ENCODE assay signal across 12 cellular contexts in the genomic region with DNA sequence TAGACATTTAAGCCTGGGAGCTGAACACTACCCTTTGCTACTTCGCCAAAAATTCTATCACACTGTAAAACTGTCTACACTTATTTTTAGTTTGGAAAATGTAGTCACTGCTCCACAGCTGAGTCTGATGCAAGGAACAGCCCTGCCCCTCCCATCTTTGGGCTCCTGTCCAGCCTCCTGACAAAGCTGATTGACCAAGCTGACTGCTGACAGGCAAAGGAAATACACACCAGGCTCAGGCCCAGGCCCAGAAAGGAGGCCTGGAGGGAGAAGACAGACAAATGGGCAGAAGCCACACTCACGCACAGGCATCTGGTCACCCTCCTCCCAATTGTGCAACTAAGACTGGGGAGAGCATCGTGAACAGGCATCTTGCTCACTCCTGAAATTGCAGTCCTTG. TPM values are rescaled to one million over a fixed set of nuclear protein-coding genes. Genes with fewer than 3 reads are reported as not detected.
A peak's percentile ranks its signal among the peaks of the same experiment; 100 is the strongest.
DNase-seq lines count a peak whose midpoint lies in the region; ATAC-seq and TF ChIP-seq lines count a peak whose summit lies in the region.
"Had no signal": no experiment of that assay in that cellular context is flagged by ENCODE, and none has a peak within 500 bp of the region (broad histone marks: within the 10 kb centered on the region; RNA-seq: fewer than 3 reads in every experiment).

No MANE protein-coding gene starts in this region.

- H3K27me3 ChIP-seq in RWPE2 (ENCODE audit: insufficient read depth, poor library complexity, severe bottlenecking), result no peaks in the 10 kb centered on the region
- no peaks in the 10 kb centered on the region for H3K27me3 ChIP-seq in fibroblast of lung (ENCODE audit: control insufficient read depth, insufficient read depth, low read length)
- H3K27me3 ChIP-seq in lung (ENCODE audit: control insufficient read depth, insufficient read depth), result no peaks in the 10 kb centered on the region
- H3K27me3 ChIP-seq in upper lobe of right lung, result no peaks in the 10 kb centered on the region

- H3K36me3 ChIP-seq in RWPE2 (ENCODE audit: low read depth) (peaks cover 99% of the 10 kb centered on the region), fibroblast of lung (ENCODE audit: control insufficient read depth, insufficient read depth, low read length) (peaks cover 38% of the 10 kb centered on the region), lung (ENCODE audit: control insufficient read depth in 2 of 2, insufficient read depth in 2 of 2, low read length in 2 of 2) (peaks cover 0 to 2% of the 10 kb centered on the region in 2 donors), upper lobe of right lung (no peaks in the 10 kb centered on the region)

- H3K4me3 ChIP-seq in RWPE2 (ENCODE audit: severe bottlenecking) (no peak overlapping the region), fibroblast of lung (replicated peaks in 1 of 4; ENCODE audit: control extremely low read depth in 1 of 4, insufficient read depth in 1 of 4, low read depth in 3 of 4, low read length in 4 of 4) (no peak overlapping the region), lung (no peak overlapping the region), upper lobe of right lung (no peak overlapping the region)

- H2AFZ ChIP-seq in fibroblast of lung (ENCODE audit: low read length), result no peak overlapping the region

- intact Hi-C loops in upper lobe of right lung (cut with DNase I), result no loop called here

- H3K27ac ChIP-seq in RWPE2 (ENCODE audit: poor library complexity, severe bottlenecking) (peak overlapping the region; percentile 32), fibroblast of lung (ENCODE audit: insufficient read depth, low read length) (peak overlapping the region; percentile 59), lung (ENCODE audit: low read depth in 1 of 2, low read length in 1 of 2) (no peak overlapping the region), upper lobe of right lung (no peak overlapping the region)

- WGBS in lung, 2 donors, result 77 to 80% methylated on average over 3 of the region's 3 CpGs

- H3K4me2 ChIP-seq in fibroblast of lung (ENCODE audit: extremely low read depth, insufficient read depth, low read length), result no peak overlapping the region

- no peaks in the 10 kb centered on the region for H3K9me3 ChIP-seq in RWPE2 (ENCODE audit: severe bottlenecking)
- no peaks in the 10 kb centered on the region for H3K9me3 ChIP-seq in fibroblast of lung (ENCODE audit: control insufficient read depth, insufficient read depth, low read depth, low read length)
- no peaks in the 10 kb centered on the region for H3K9me3 ChIP-seq in lung (ENCODE audit: control insufficient read depth in 2 of 2, insufficient read depth in 1 of 2, low read length in 1 of 2)
- no peaks in the 10 kb centered on the region for H3K9me3 ChIP-seq in upper lobe of right lung

- H3K9ac ChIP-seq in fibroblast of lung (ENCODE audit: insufficient read depth, low read length), result no peak overlapping the region

- DNase-seq in RWPE2 (ENCODE audit: low spot score) (no peak), fibroblast of lung (ENCODE audit: low read depth in 2 of 2) (peak in 1 of 2 donors; percentile 85), lung (ENCODE audit: low spot score) (peak; percentile 63), upper lobe of right lung (no peak), NCI-H2107 (lab: John Stamatoyannopoulos, UW) (no peak), iPS-NIHi7 (ENCODE audit: extremely low spot score) (no peak)
- DNase-seq: central memory CD4-positive, alpha-beta T cell; KBM-7; NCI-H1694 treated with DMSO at 0.1 percent for 48 hours; SIG-M5 had no signal

- ATAC-seq in RWPE2 (ENCODE audit: low read depth) (no peak), lung (ENCODE audit: insufficient read depth, low FRiP score) (no peak), upper lobe of right lung (peak; percentile 40), HG03457 (IDR thresholded peaks at IDR 0.05; ENCODE audit: unreplicated experiment) (no peak), GM19455 (IDR thresholded peaks at IDR 0.05; ENCODE audit: unreplicated experiment) (no peak)

- H4K20me1 ChIP-seq in fibroblast of lung (ENCODE audit: control insufficient read depth, extremely low read depth, insufficient read depth, low read length), result no peaks in the 10 kb centered on the region

- H3K4me1 ChIP-seq in RWPE2 (ENCODE audit: insufficient read depth, poor library complexity, severe bottlenecking), result peaks cover 2% of the 10 kb centered on the region
- H3K4me1 ChIP-seq in fibroblast of lung (ENCODE audit: control insufficient read depth, extremely low read depth, insufficient read depth, low read length), result peaks cover 42% of the 10 kb centered on the region
- peaks cover 0 to 12% of the 10 kb centered on the region in 2 donors for H3K4me1 ChIP-seq in lung (ENCODE audit: control insufficient read depth in 2 of 2, insufficient read depth in 2 of 2, low read length in 2 of 2)
- peaks cover 27% of the 10 kb centered on the region for H3K4me1 ChIP-seq in upper lobe of right lung

- TF ChIP-seq CTCF in RWPE2 (IDR thresholded peaks at IDR 0.05; ENCODE audit: poor library complexity, severe bottlenecking) (no peak), fibroblast of lung (conservative IDR thresholded peaks at IDR 0.05 in 1 of 2, IDR thresholded peaks at IDR 0.05 in 1 of 2; ENCODE audit: low read depth in 1 of 2, low read length in 2 of 2) (no peak), lung (IDR thresholded peaks at IDR 0.05; ENCODE audit: control extremely low read depth, extremely low read depth) (no peak), upper lobe of right lung (IDR thresholded peaks at IDR 0.05) (no peak)

- H3K79me2 ChIP-seq in fibroblast of lung (ENCODE audit: control insufficient read depth, insufficient read depth, low read length), result peaks cover 3% of the 10 kb centered on the region

RNA-seq across cellular contexts. Expression of gene ISCA2, which starts 55.3 kb away (rescaled TPM):
- total RNA-seq in fibroblast of lung (11.7 and 17.7 TPM in 2 replicates), lung (10 to 100 TPM; 19.7 to 21.8 TPM), upper lobe of right lung (21.4 TPM)
- polyA plus RNA-seq in fibroblast of lung (32.1 and 35.5 TPM in 2 replicates), lung (10 to 100 TPM; 21.1 to 24.7 TPM)
- 16.6 and 24.9 TPM in 2 replicates for polyA plus RNA-seq in fibroblast of lung (2012)
- 1.7 and 3.4 TPM in 2 replicates for polyA minus RNA-seq in fibroblast of lung (ENCODE audit: low replicate concordance)

RNA-seq across cellular contexts. Expression of gene NPC2, which starts 55.8 kb away (rescaled TPM):
- 238 and 363 TPM in 2 replicates for total RNA-seq in fibroblast of lung
- 275 and 299 TPM in 2 replicates for polyA plus RNA-seq in fibroblast of lung
- polyA plus RNA-seq in fibroblast of lung (2012), result 511 and 584 TPM in 2 replicates
- 369 and 443 TPM in 2 replicates for polyA minus RNA-seq in fibroblast of lung (ENCODE audit: low replicate concordance)
- 1,000 to 10,000 TPM in 1 of 2 donors, 100 to 1,000 TPM in 1; 922 to 1,175 TPM for total RNA-seq in lung
- polyA plus RNA-seq in lung, result 1,000 to 10,000 TPM; 1,205 to 1,539 TPM
- total RNA-seq in upper lobe of right lung, result 849 TPM

Comparison
In these comparisons a context has a peak if more than half of its experiments do, and no peak if none do; other contexts are left out.
1. H3K27ac ChIP-seq: peak in RWPE2 (single experiment) and fibroblast of lung (single experiment); none in lung (0 of 2) and upper lobe of right lung (single experiment).